ENCODE assay signal across 20 cellular contexts in the genomic region with DNA sequence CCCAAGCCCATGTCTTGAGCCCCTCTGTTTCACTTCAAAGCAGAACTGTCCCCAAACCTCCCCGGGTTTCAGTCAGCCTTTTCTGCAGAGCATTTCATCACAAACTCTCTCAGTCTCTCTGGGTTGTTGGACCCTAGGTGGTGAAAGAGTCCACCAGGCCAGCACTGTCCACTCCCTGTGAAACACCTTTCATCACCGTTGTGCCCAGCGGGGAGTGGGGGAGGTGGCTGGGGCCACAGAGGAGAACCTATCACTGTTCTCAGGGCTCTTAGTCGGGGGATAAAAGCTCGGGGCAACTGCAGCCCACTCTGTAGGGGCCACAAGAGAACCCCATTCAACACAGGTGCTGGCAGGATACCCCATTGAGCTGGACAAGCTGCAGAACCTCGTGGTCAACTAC. TPM values are rescaled to one million over a fixed set of nuclear protein-coding genes. Genes with fewer than 3 reads are reported as not detected.
A peak's percentile ranks its signal among the peaks of the same experiment; 100 is the strongest.
DNase-seq lines count a peak whose midpoint lies in the region; FAIRE-seq and TF ChIP-seq lines count a peak whose summit lies in the region.
"Had no signal": no experiment of that assay in that cellular context is flagged by ENCODE, and none has a peak within 500 bp of the region (broad histone marks: within the 10 kb centered on the region; RNA-seq: fewer than 3 reads in every experiment).

No MANE protein-coding gene starts in this region.

- peaks cover 8% of the 10 kb centered on the region for H3K27me3 ChIP-seq in BLaER1
- H3K27me3 ChIP-seq in SJCRH30 = peaks cover 21% of the 10 kb centered on the region

- H4K20me1 ChIP-seq in BLaER1 = peaks cover 10% of the 10 kb centered on the region

- no peak overlapping the region; the same call in 1 of the 2 replicates for H3K4me2 ChIP-seq in BLaER1

- H3K36me3 ChIP-seq in BLaER1 = peaks cover 36% of the 10 kb centered on the region
- peaks cover 0 to 5% of the 10 kb centered on the region in 2 donors for H3K36me3 ChIP-seq in kidney (ENCODE audit: control insufficient read depth in 1 of 2, insufficient read depth in 2 of 2, low read length in 2 of 2)
- no peaks in the 10 kb centered on the region for H3K36me3 ChIP-seq in SJCRH30
- H3K36me3 ChIP-seq: SJSA1 had no signal

- DNase-seq in GM10266 (ENCODE audit: extremely low spot score) (peak; percentile 5), kidney (peak; percentile 46), SJCRH30 (no peak), SIG-M5 (lab: John Stamatoyannopoulos, UW) (no peak), NCI-H226 (no peak), NCI-H345 treated with DMSO at 0.1 percent for 48 hours (lab: John Stamatoyannopoulos, UW; ENCODE audit: unreplicated experiment) (no peak)
- DNase-seq: CD4-positive, alpha-beta memory T cell; NCI-H1436 treated with DMSO at 0.1 percent for 48 hours; NCI-H2081; NCI-H2227 treated with DMSO at 0.1 percent for 48 hours; NCI-H69; NK-92 treated with Interleukin-12 subunit alpha and Interleukin-12 subunit beta, amount 100 ng/mL, for 24 hours; SW 1271 had no signal

- H3K4me1 ChIP-seq in BLaER1 (peaks cover 59% of the 10 kb centered on the region), kidney (ENCODE audit: control insufficient read depth in 1 of 2, insufficient read depth in 1 of 2, low read depth in 1 of 2, low read length in 2 of 2) (peaks cover 6 to 25% of the 10 kb centered on the region in 2 donors), SJCRH30 (peaks cover 15% of the 10 kb centered on the region)

- intact Hi-C loops in kidney (cut with DNase I) = no loop called here

- no peak for FAIRE-seq in kidney (lab: Jason Lieb, UNC)
- FAIRE-seq: HTR-8/SVneo had no signal

- H3K9ac ChIP-seq in BLaER1 (peak overlapping the region; percentile 24; the same call in 1 of the 2 replicates), kidney (ENCODE audit: low read length in 2 of 2) (no peak overlapping the region)

- no peak overlapping the region for H3K27ac ChIP-seq in BLaER1
- peak overlapping the region; percentile 100 for H3K27ac ChIP-seq in VCaP
- no peak overlapping the region for H3K27ac ChIP-seq in kidney (ENCODE audit: low read depth in 2 of 2, low read length in 2 of 2)
- no peak overlapping the region for H3K27ac ChIP-seq in SJCRH30
- H3K27ac ChIP-seq: HL-60, SJSA1 had no signal

- H3K4me3 ChIP-seq in BLaER1 (no peak overlapping the region), kidney (ENCODE audit: low read length in 2 of 2) (no peak overlapping the region), SJCRH30 (no peak overlapping the region)
- H3K4me3 ChIP-seq: HAP-1, SJSA1 had no signal

- H3K9me3 ChIP-seq in BLaER1 = no peaks in the 10 kb centered on the region
- H3K9me3 ChIP-seq in kidney (ENCODE audit: control insufficient read depth in 1 of 2, low read length in 2 of 2) = no peaks in the 10 kb centered on the region
- H3K9me3 ChIP-seq in SJCRH30 (replicated peaks) = no peaks in the 10 kb centered on the region
- H3K9me3 ChIP-seq: HAP-1, SJSA1 had no signal

- TF ChIP-seq CTCF in GM10266 (IDR thresholded peaks at IDR 0.05; ENCODE audit: control insufficient read depth, insufficient read depth, low read depth, missing control alignments) (no peak), VCaP (conservative IDR thresholded peaks at IDR 0.05) (no peak), kidney (IDR thresholded peaks at IDR 0.05; ENCODE audit: borderline replicate concordance, extremely low read depth, insufficient read depth) (no peak)

RNA-seq across cellular contexts. Expression of gene RABL6, which starts 5.4 kb away (rescaled TPM):
- 70.3 TPM for total RNA-seq in kidney
- 60.4 TPM for polyA plus RNA-seq in kidney (ENCODE audit: insufficient read depth, low read depth, low replicate concordance)
- 102 and 108 TPM in 2 replicates for total RNA-seq in SJCRH30 (2014; rRNA removed; shearing (Covaris generic))

RNA-seq across cellular contexts. Expression of gene CCDC183, which starts 6.2 kb away (rescaled TPM):
- total RNA-seq in kidney = 0.88 TPM
- polyA plus RNA-seq in kidney (ENCODE audit: insufficient read depth, low read depth, low replicate concordance) = 3.1 TPM
- 0.14 TPM in 1 of 2 replicates, not detected in the other for total RNA-seq in SJCRH30 (2014; rRNA removed; shearing (Covaris generic))

RNA-seq across cellular contexts. Expression of gene TMEM141, which starts 11.2 kb away (rescaled TPM):
- total RNA-seq in kidney = 96.5 TPM
- 403 TPM for polyA plus RNA-seq in kidney (ENCODE audit: insufficient read depth, low read depth, low replicate concordance)
- total RNA-seq in SJCRH30 (2014; rRNA removed; shearing (Covaris generic)) = 17.3 and 26.2 TPM in 2 replicates

RNA-seq across cellular contexts. Expression of gene LCN15, which starts 38.0 kb away (rescaled TPM):
- total RNA-seq in kidney = not detected
- not detected for polyA plus RNA-seq in kidney (ENCODE audit: insufficient read depth, low read depth, low replicate concordance)
- not detected in 2 replicates for total RNA-seq in SJCRH30 (2014; rRNA removed; shearing (Covaris generic))
- total RNA-seq: CD4-positive, alpha-beta memory T cell; OCI-LY7; SJSA1 had no signal
- polyA plus RNA-seq: CD4-positive, alpha-beta memory T cell had no signal

RNA-seq across cellular contexts. Expression of gene AJM1, which starts 40.0 kb away (rescaled TPM):
- total RNA-seq in kidney = 5.3 TPM
- polyA plus RNA-seq in kidney (ENCODE audit: insufficient read depth, low read depth, low replicate concordance) = 2.5 TPM
- total RNA-seq in SJCRH30 (2014; rRNA removed; shearing (Covaris generic)) = 0.35 and 0.77 TPM in 2 replicates

Comparison
In these comparisons a context has a peak if more than half of its experiments do, and no peak if none do; other contexts are left out.
1. DNase-seq: peak in GM10266 (single experiment) and kidney (single experiment); none in SJCRH30 (0 of 2), SIG-M5 (single experiment), NCI-H226 (single experiment) and NCI-H345 treated with DMSO at 0.1 percent for 48 hours (single experiment).